Comparison of ENCODE assay signal across 8 cellular contexts in genomic region chr22:30485362-30485988, GRCh38. TPM values are rescaled to one million over a fixed set of nuclear protein-coding genes. Genes with fewer than 3 reads are reported as not detected.
DNase-seq lines count a peak whose midpoint lies in the region; ATAC-seq and TF ChIP-seq lines count a peak whose summit lies in the region.

No MANE protein-coding gene starts in this region.

- peaks cover 0 to 1% of the 10 kb centered on the region in 2 donors for H3K4me1 ChIP-seq in lung (ENCODE audit: control insufficient read depth in 2 of 2, insufficient read depth in 2 of 2, low read length in 2 of 2)

- TF ChIP-seq CTCF in dorsolateral prefrontal cortex (IDR thresholded peaks at IDR 0.05 in 54 of 56, conservative IDR thresholded peaks at IDR 0.05 in 2 of 56; ENCODE audit: low read depth in 1 of 56, partially characterized antibody in 56 of 56) (peak; percentile 90 to 100 (median 98)), lung (IDR thresholded peaks at IDR 0.05; ENCODE audit: control extremely low read depth, extremely low read depth) (peak; percentile 90)

- ATAC-seq in lung (ENCODE audit: insufficient read depth, low FRiP score), result peak; percentile 86
- no peak for ATAC-seq in HG03039 (IDR thresholded peaks at IDR 0.05; ENCODE audit: unreplicated experiment)

- intact Hi-C loops in dorsolateral prefrontal cortex (cut with DNase I), result loop anchor here (1.0 to 10.0 kb wide), 5 partner anchors 38 to 199 kb away; no protein-coding TSS in a partner anchor

- no peak overlapping the region for H3K27ac ChIP-seq in dorsolateral prefrontal cortex
- H3K27ac ChIP-seq in lung (ENCODE audit: low read depth in 1 of 2, low read length in 1 of 2), result no peak overlapping the region

- H3K4me3 ChIP-seq in dorsolateral prefrontal cortex, result no peak overlapping the region
- no peak overlapping the region for H3K4me3 ChIP-seq in lung

- WGBS in lung, 2 donors, result 29 to 33% methylated on average over 18 of the region's 18 CpGs

- DNase-seq in SHP77 (lab: John Stamatoyannopoulos, UW) (peak; percentile 20 to 35), SHP77 treated with DMSO at 0.1 percent for 48 hours (lab: John Stamatoyannopoulos, UW) (no peak), NCI-H1105 (lab: John Stamatoyannopoulos, UW) (peak; percentile 11), dorsolateral prefrontal cortex (peak; percentile 41 to 80 (median 55)), lung (ENCODE audit: low spot score) (peak; percentile 77)
- peak; percentile 79 to 84 for DNase-seq in activated CD4-positive, alpha-beta T cell treated with anti-CD3 and anti-CD28 coated beads, Interleukin-2, amount 50 U/mL, for 48 hours
- DNase-seq in stimulated activated CD8-positive, alpha-beta memory T cell treated with anti-CD3 and anti-CD28 coated beads, Interleukin-12 subunit alpha, Interleukin-12 subunit beta, amount 100 ng/mL, for 4 hours (ENCODE audit: low read depth), result peak; percentile 54

- H3K36me3 ChIP-seq in lung (ENCODE audit: control insufficient read depth in 2 of 2, insufficient read depth in 2 of 2, low read length in 2 of 2), result no peaks in the 10 kb centered on the region

- no peaks in the 10 kb centered on the region for H3K9me3 ChIP-seq in lung (ENCODE audit: control insufficient read depth in 2 of 2, insufficient read depth in 1 of 2, low read length in 1 of 2)

- no peaks in the 10 kb centered on the region for H3K27me3 ChIP-seq in dorsolateral prefrontal cortex
- H3K27me3 ChIP-seq in lung (ENCODE audit: control insufficient read depth, insufficient read depth), result no peaks in the 10 kb centered on the region

RNA-seq across cellular contexts. Expression of gene SEC14L3, which starts 13.7 kb away (rescaled TPM):
- total RNA-seq in dorsolateral prefrontal cortex, result under 1 TPM in 3 of 120 experiments, not detected in 117; 0.22 to 0.66 (median 0.25) TPM
- under 1 TPM; 0.65 to 0.98 TPM for total RNA-seq in lung
- polyA plus RNA-seq in lung, result under 1 TPM; 0.17 to 0.75 TPM

RNA-seq across cellular contexts. Expression of gene SEC14L4, which starts 20.0 kb away (rescaled TPM):
- total RNA-seq in dorsolateral prefrontal cortex (1 to 10 TPM in 10 of 120 experiments, under 1 TPM in 93, not detected in 17; 0.11 to 1.6 (median 0.48) TPM), lung (1 to 10 TPM in 1 of 2 donors, under 1 TPM in 1; 0.68 to 5.3 TPM)
- polyA plus RNA-seq in lung, result 10 to 100 TPM in 1 of 2 donors, under 1 TPM in 1; 0.60 to 20.8 TPM

RNA-seq across cellular contexts. Expression of gene MTFP1, which starts 59.9 kb away (rescaled TPM):
- 10 to 100 TPM in 3 of 120 experiments, 1 to 10 TPM in 117; 1.3 to 14.2 (median 4.0) TPM for total RNA-seq in dorsolateral prefrontal cortex
- total RNA-seq in lung, result 10 to 100 TPM in 1 of 2 donors, 1 to 10 TPM in 1; 1.8 to 21.0 TPM
- 10 to 100 TPM; 30.0 to 40.0 TPM for polyA plus RNA-seq in lung
